Comparison of ENCODE assay signal across 8 cellular contexts in the genomic region with DNA sequence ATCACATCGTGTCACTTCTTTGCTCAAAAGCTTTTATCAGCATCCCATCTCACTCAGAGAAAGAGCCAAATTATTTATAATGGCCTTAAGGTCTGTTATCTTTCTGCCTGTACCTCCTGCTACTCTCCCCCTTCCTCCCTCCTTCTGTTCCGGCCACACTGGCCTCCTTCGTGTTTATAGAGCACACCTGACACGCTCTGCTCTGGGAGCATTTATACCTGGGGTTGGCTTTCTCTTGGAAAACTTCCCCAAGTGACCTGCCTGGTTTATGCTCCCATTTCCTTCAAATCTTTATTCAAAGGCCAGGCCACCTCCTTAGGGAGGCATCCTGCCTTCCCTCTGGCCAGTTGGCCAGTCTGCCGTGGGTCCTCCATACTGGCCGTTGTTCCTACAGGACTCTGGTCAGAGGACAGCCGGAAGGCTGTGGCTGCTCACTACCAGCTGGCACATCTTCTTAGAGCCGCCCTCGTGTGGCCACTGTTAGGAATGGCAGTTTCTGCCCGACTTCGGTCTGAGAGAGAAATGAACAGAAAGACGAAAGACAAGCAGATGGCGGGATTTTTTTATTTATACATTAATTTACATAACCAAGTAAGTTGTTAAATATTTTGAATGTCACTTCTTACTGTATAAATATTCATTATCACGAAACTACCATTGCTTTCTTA.
A peak's percentile ranks its signal among the peaks of the same experiment; 100 is the strongest.
DNase-seq lines count a peak whose midpoint lies in the region; ATAC-seq and TF ChIP-seq lines count a peak whose summit lies in the region.

No MANE protein-coding gene starts in this region.

- no peak overlapping the region for H2AFZ ChIP-seq in H9 (ENCODE audit: low read length)

- no peak overlapping the region for H3T11ph ChIP-seq in H9 (ENCODE audit: low read length)

- no peak overlapping the region for H2BK15ac ChIP-seq in H9 (ENCODE audit: low read depth, low read length)

- H3K4me3 ChIP-seq in GM12865 (ENCODE audit: low read depth, low read length) (no peak overlapping the region), MG63 (no peak overlapping the region), ascending aorta (no peak overlapping the region), skeletal muscle satellite cell (ENCODE audit: low read length) (no peak overlapping the region)

- H2BK5ac ChIP-seq in H9 (ENCODE audit: insufficient read length, low read length) = no peak overlapping the region

- peaks cover 0 to 21% of the 10 kb centered on the region in 2 experiments; a peak in 4 of 5 replicates for H3K9me3 Mint-ChIP-seq in H9

- H3K27ac Mint-ChIP-seq in H9 = peak overlapping the region in 1 of 3 experiments; percentile 89; a peak in 1 of 7 replicates

- H3K4me1 ChIP-seq in H9 (ENCODE audit: insufficient read depth, low read length) = no peaks in the 10 kb centered on the region
- H3K4me1 ChIP-seq in ascending aorta = no peaks in the 10 kb centered on the region
- H3K4me1 ChIP-seq in skeletal muscle satellite cell (ENCODE audit: control insufficient read depth, insufficient read depth, low read length) = no peaks in the 10 kb centered on the region

- H3K4ac ChIP-seq in H9 (ENCODE audit: low read depth, low read length) = no peak overlapping the region

- no peak overlapping the region for H4K8ac ChIP-seq in H9 (replicated peaks; ENCODE audit: insufficient read length, low read depth, low read length)

- no peak overlapping the region for H3K4me2 ChIP-seq in H9 (ENCODE audit: insufficient read depth, insufficient read length, low read length)
- H3K4me2 ChIP-seq in skeletal muscle satellite cell (ENCODE audit: low read length) = peak overlapping the region; percentile 67

- peak; percentile 65 for DNase-seq in GM12865 (ENCODE audit: low read depth)
- peak; percentile 70 for DNase-seq in H9
- DNase-seq in MG63 = peak; percentile 52
- DNase-seq in T-helper 22 cell (ENCODE audit: low read depth) = peak; percentile 2
- peak in 1 of 2 donors; percentile 73 for DNase-seq in ascending aorta (ENCODE audit: low spot score in 2 of 2)
- peak; percentile 5 to 13 for DNase-seq in hippocampal formation (lab: John Stamatoyannopoulos, UW)

- H3K9me3 ChIP-seq in H9 (ENCODE audit: control insufficient read depth, low read depth, low read length) = peaks cover 4% of the 10 kb centered on the region
- H3K9me3 ChIP-seq in MG63 = no peaks in the 10 kb centered on the region
- no peaks in the 10 kb centered on the region for H3K9me3 ChIP-seq in ascending aorta
- no peaks in the 10 kb centered on the region for H3K9me3 ChIP-seq in skeletal muscle satellite cell (replicated peaks; ENCODE audit: low read length)

- H4K20me1 ChIP-seq in H9 (ENCODE audit: control insufficient read depth, insufficient read depth, insufficient read length) = no peaks in the 10 kb centered on the region

- peaks cover 2% of the 10 kb centered on the region in 2 experiments; a peak in 2 of 4 replicates for H3K4me1 Mint-ChIP-seq in H9

- H3K79me2 ChIP-seq in H9 (ENCODE audit: insufficient read depth, low read length) = no peaks in the 10 kb centered on the region

- intact Hi-C loops in ascending aorta (cut with DNase I) = loop anchor here (2.0 to 5.0 kb wide), 2 partner anchors 56 to 205 kb away; no protein-coding TSS in a partner anchor

- H3K36me3 ChIP-seq in MG63 (no peaks in the 10 kb centered on the region), ascending aorta (no peaks in the 10 kb centered on the region), skeletal muscle satellite cell (ENCODE audit: insufficient read depth, low read length) (no peaks in the 10 kb centered on the region)

- H4K5ac ChIP-seq in H9 (ENCODE audit: insufficient read length, low read depth, low read length) = no peak overlapping the region

- ATAC-seq in HG02938 (IDR thresholded peaks at IDR 0.05; ENCODE audit: unreplicated experiment) = no peak

- TF ChIP-seq CTCF in GM12865 (IDR thresholded peaks at IDR 0.05; ENCODE audit: insufficient read depth, low read depth, low read length, missing control alignments) (peak; percentile 67), H9 (conservative IDR thresholded peaks at IDR 0.05) (peak; percentile 91), ascending aorta (IDR thresholded peaks at IDR 0.05) (peak; percentile 56 to 74 (median 68))

- H4K91ac ChIP-seq in H9 (ENCODE audit: insufficient read length, low read depth, low read length) = no peak overlapping the region

- WGBS in H9 (ENCODE audit: extremely low coverage, insufficient read length, low lambda C conversion rate) = no CpG with 5 or more reads among the region's 14 CpGs

- H3K27me3 ChIP-seq in H9 (ENCODE audit: insufficient read depth, low read length) (no peaks in the 10 kb centered on the region), MG63 (no peaks in the 10 kb centered on the region), ascending aorta (no peaks in the 10 kb centered on the region), skeletal muscle satellite cell (ENCODE audit: control insufficient read depth, insufficient read depth, low read length) (no peaks in the 10 kb centered on the region)

- no peak overlapping the region for H3K18ac ChIP-seq in H9 (ENCODE audit: insufficient read length, low read depth, low read length)

- no peak overlapping the region for H2AK5ac ChIP-seq in H9 (ENCODE audit: insufficient read length, low read length)

- H2BK120ac ChIP-seq in H9 (ENCODE audit: low read depth, low read length, poor library complexity, severe bottlenecking) = no peak overlapping the region

- no peak overlapping the region for H3K9ac ChIP-seq in H9 (ENCODE audit: extremely low read depth, insufficient read length, low read length)
- H3K9ac ChIP-seq in skeletal muscle satellite cell (ENCODE audit: low read depth, low read length) = no peak overlapping the region

- no peaks in the 10 kb centered on the region for H3K23me2 ChIP-seq in H9 (ENCODE audit: insufficient read length, low read depth, low read length, poor library complexity, severe bottlenecking)

- no peak overlapping the region for H2BK20ac ChIP-seq in H9 (ENCODE audit: low read depth, low read length, poor library complexity, severe bottlenecking)

- H2BK12ac ChIP-seq in H9 (ENCODE audit: insufficient read length, low read depth, low read length) = no peak overlapping the region

- no peak overlapping the region for H3K4me3 Mint-ChIP-seq in H9

- no peak overlapping the region for H3K27ac ChIP-seq in H9 (ENCODE audit: insufficient read length, low read depth, low read length)
- H3K27ac ChIP-seq in ascending aorta = no peak overlapping the region

- H3K79me1 ChIP-seq in H9 (ENCODE audit: insufficient read depth, low read depth, low read length, poor library complexity, severe bottlenecking) = no peaks in the 10 kb centered on the region

- H3K36me3 Mint-ChIP-seq in H9 (ENCODE audit: insufficient read depth in 1 of 3, low read depth in 3 of 3) = 0 out of 7 replicates have a peak, but pooled peaks cover 0 to 3% (median 0%) of the 10 kb centered on the region in 3 experiments

- no peak overlapping the region for H3K56ac ChIP-seq in H9 (ENCODE audit: insufficient read length, low read depth, low read length)

- no peak overlapping the region for H3K23ac ChIP-seq in H9 (ENCODE audit: insufficient read length, low read depth, low read length)

- H3K14ac ChIP-seq in H9 (ENCODE audit: insufficient read depth, low read length) = no peak overlapping the region

- H3K27me3 Mint-ChIP-seq in H9 (ENCODE audit: low read depth) = no peaks in the 10 kb centered on the region
